26 cellular contexts compared by ENCODE assay signal in the genomic region with DNA sequence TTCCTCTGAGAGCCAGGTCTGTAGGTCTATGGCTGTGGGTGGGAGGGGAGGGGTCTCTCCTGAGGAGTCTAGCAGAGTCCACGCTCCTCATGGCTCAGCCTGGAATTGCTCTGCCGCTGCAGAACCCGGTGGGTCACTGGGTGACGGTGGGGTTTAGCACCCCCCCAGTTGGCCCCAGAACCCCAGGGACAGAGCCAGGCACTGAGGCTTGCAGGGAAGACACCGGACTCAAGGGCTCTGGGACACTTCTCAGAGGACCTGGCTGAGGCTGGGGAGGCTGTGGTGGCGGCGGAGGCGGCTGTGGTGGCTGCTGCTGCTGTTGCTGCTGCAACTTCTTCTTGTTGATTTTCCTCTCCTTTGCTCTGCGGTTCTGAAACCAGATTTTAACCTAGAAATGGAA. TPM values are rescaled to one million over a fixed set of nuclear protein-coding genes. Genes with fewer than 3 reads are reported as not detected.
"Had no signal": no experiment of that assay in that cellular context is flagged by ENCODE, and none has a peak within 500 bp of the region (broad histone marks: within the 10 kb centered on the region; RNA-seq: fewer than 3 reads in every experiment).

No MANE protein-coding gene starts in this region.

- DNase-seq: activated CD4-positive, alpha-beta memory T cell treated with anti-CD3 and anti-CD28 coated beads for 36 hours; activated CD4-positive, alpha-beta T cell treated with anti-CD3 and anti-CD28 coated beads for 48 hours; activated CD4-positive, CD25-positive, alpha-beta regulatory T cell; activated effector memory CD4-positive, alpha-beta T cell treated with anti-CD3 and anti-CD28 coated beads, Interleukin-2, amount 50 U/mL, for 16 hours; activated naive CD4-positive, alpha-beta T cell treated with anti-CD3 and anti-CD28 coated beads, Interleukin-2, amount 50 U/mL, for 16 hours; activated naive CD8-positive, alpha-beta T cell treated with anti-CD3 and anti-CD28 coated beads, Interleukin-2, amount 50 U/mL, for 24 hours; body of pancreas; effector memory CD4-positive, alpha-beta T cell; foreskin melanocyte; left ventricle myocardium inferior; midbrain; occipital lobe; spleen; stimulated activated CD4-positive, alpha-beta T cell treated with anti-CD3 and anti-CD28 coated beads, Interleukin-4, amount 100 ng/mL, for 1 hour; stimulated activated naive CD4-positive, alpha-beta T cell; T-helper 17 cell; testis; upper lobe of right lung had no signal

- H3K9me3 Mint-ChIP-seq: activated CD4-positive, alpha-beta memory T cell treated with anti-CD3 and anti-CD28 coated beads for 36 hours; activated naive CD8-positive, alpha-beta T cell treated with anti-CD3 and anti-CD28 coated beads, Interleukin-2, amount 50 U/mL, for 24 hours; dendritic cell treated with granulocyte-macrophage colony-stimulating factor and Interleukin-4, amounts not matched to agents 40 ng/mL and 50 ng/mL, for 4 days had no signal

- H3K4me3 ChIP-seq: body of pancreas, cardiac muscle cell, left ventricle myocardium inferior, spleen, testis, upper lobe of right lung had no signal

- H3K9me3 ChIP-seq: body of pancreas, left ventricle myocardium inferior, spleen, testis, upper lobe of right lung had no signal

- H3K4me3 Mint-ChIP-seq: activated CD4-positive, alpha-beta memory T cell treated with anti-CD3 and anti-CD28 coated beads for 36 hours; activated naive CD8-positive, alpha-beta T cell treated with anti-CD3 and anti-CD28 coated beads, Interleukin-2, amount 50 U/mL, for 24 hours; dendritic cell treated with granulocyte-macrophage colony-stimulating factor and Interleukin-4, amounts not matched to agents 40 ng/mL and 50 ng/mL, for 4 days; T-helper 17 cell had no signal

- H3K36me3 Mint-ChIP-seq: activated CD4-positive, alpha-beta memory T cell treated with anti-CD3 and anti-CD28 coated beads for 36 hours had no signal

- H3K27me3 ChIP-seq: testis had no signal

- H3K36me3 ChIP-seq: cardiac muscle cell, left ventricle myocardium inferior, spleen, upper lobe of right lung had no signal

- H3K27ac Mint-ChIP-seq: activated CD4-positive, alpha-beta memory T cell treated with anti-CD3 and anti-CD28 coated beads for 36 hours; activated naive CD8-positive, alpha-beta T cell treated with anti-CD3 and anti-CD28 coated beads, Interleukin-2, amount 50 U/mL, for 24 hours; dendritic cell treated with granulocyte-macrophage colony-stimulating factor and Interleukin-4, amounts not matched to agents 40 ng/mL and 50 ng/mL, for 4 days; T-helper 17 cell had no signal

- H3K27ac ChIP-seq: cardiac muscle cell, left ventricle myocardium inferior, spleen, testis, upper lobe of right lung had no signal

RNA-seq across cellular contexts. Expression of a gene that starts 6.1 kb away (rescaled TPM):
- total RNA-seq: activated CD4-positive, alpha-beta memory T cell treated with anti-CD3 and anti-CD28 coated beads for 36 hours; cardiac muscle cell; chondrocyte; endothelial cell of umbilical vein; esophagus mucosa; left ventricle myocardium inferior; lung microvascular endothelial cell; occipital lobe; renal cortical epithelial cell; spleen; T-helper 17 cell; upper lobe of right lung had no signal
- polyA plus RNA-seq: cardiac muscle cell, endothelial cell of umbilical vein, neural cell had no signal

RNA-seq across cellular contexts. Expression of a gene that starts 25.5 kb away (rescaled TPM):
- total RNA-seq: activated CD4-positive, alpha-beta memory T cell treated with anti-CD3 and anti-CD28 coated beads for 36 hours; body of pancreas; cardiac muscle cell; chondrocyte; endothelial cell of umbilical vein; esophagus mucosa; left ventricle myocardium inferior; lung microvascular endothelial cell; occipital lobe; renal cortical epithelial cell; T-helper 17 cell; upper lobe of right lung had no signal
- polyA plus RNA-seq: cardiac muscle cell, endothelial cell of umbilical vein, neural cell had no signal

RNA-seq across cellular contexts. Expression of a gene that starts 43.2 kb away (rescaled TPM):
- total RNA-seq: activated CD4-positive, alpha-beta memory T cell treated with anti-CD3 and anti-CD28 coated beads for 36 hours; cardiac muscle cell; chondrocyte; endothelial cell of umbilical vein; esophagus mucosa; left ventricle myocardium inferior; lung microvascular endothelial cell; occipital lobe; renal cortical epithelial cell; spleen; T-helper 17 cell; upper lobe of right lung had no signal
- polyA plus RNA-seq: cardiac muscle cell, endothelial cell of umbilical vein, neural cell, spleen had no signal
